In genomic region chr1:230572121-230573083, GRCh38 we compare ENCODE assay signal across 12 cellular contexts.
DNase-seq lines count a peak whose midpoint lies in the region; ATAC-seq, FAIRE-seq and TF ChIP-seq lines count a peak whose summit lies in the region.
"Had no signal": no experiment of that assay in that cellular context is flagged by ENCODE, and none has a peak within 500 bp of the region (broad histone marks: within the 10 kb centered on the region; RNA-seq: fewer than 3 reads in every experiment).

No MANE protein-coding gene starts in this region.

- no peak for FAIRE-seq in small intestine (lab: Jason Lieb, UNC)

- peaks cover 38% of the 10 kb centered on the region for H3K4me1 ChIP-seq in body of pancreas
- H3K4me1 ChIP-seq in small intestine (ENCODE audit: control insufficient read depth in 2 of 2, insufficient read depth in 1 of 2, low read depth in 1 of 2, low read length in 1 of 2), result peaks cover 4 to 8% of the 10 kb centered on the region in 2 donors

- H3K9me3 ChIP-seq in body of pancreas (no peaks in the 10 kb centered on the region), small intestine (ENCODE audit: control insufficient read depth, low read depth) (no peaks in the 10 kb centered on the region)

- no peak for TF ChIP-seq POLR2A in body of pancreas (IDR thresholded peaks at IDR 0.05)

- DNase-seq in HL-60 (ENCODE audit: low read depth in 1 of 2, low spot score in 1 of 2) (peak; percentile 60 to 81), body of pancreas (peak; percentile 15 to 32 (median 20)), left colon (peak; percentile 71 to 80), small intestine (peak; percentile 75), iPS-NIHi7 (ENCODE audit: extremely low spot score) (no peak), KG1 (lab: John Stamatoyannopoulos, UW) (no peak), NCI-H226 (no peak), NCI-H2171 treated with DMSO at 0.1 percent for 48 hours (lab: John Stamatoyannopoulos, UW) (no peak)
- DNase-seq: activated CD4-positive, alpha-beta T cell treated with anti-CD3 and anti-CD28 coated beads, Interleukin-2, amount 50 U/mL, for 1 hour; DMS79 treated with DMSO at 0.1 percent for 48 hours; NCI-H510A treated with DMSO at 0.1 percent for 48 hours; stimulated activated CD4-positive, alpha-beta T cell treated with anti-CD3 and anti-CD28 coated beads, Interleukin-4, amount 100 ng/mL, for 24 hours had no signal

- H3K36me3 ChIP-seq in body of pancreas (replicated peaks in 1 of 2; ENCODE audit: insufficient read depth in 1 of 2, low read depth in 2 of 2) (no peaks in the 10 kb centered on the region), small intestine (ENCODE audit: control insufficient read depth in 2 of 2, insufficient read depth in 2 of 2, low read length in 2 of 2) (no peaks in the 10 kb centered on the region)

- H3K27ac ChIP-seq in HL-60 (replicated peaks) (peak overlapping the region; percentile 49), body of pancreas (peak overlapping the region; percentile 29 to 85 (median 62)), small intestine (ENCODE audit: low read depth in 1 of 2, low read length in 1 of 2) (peak overlapping the region; percentile 24 to 86)

- peak; percentile 84 for ATAC-seq in body of pancreas
- peak; percentile 78 for ATAC-seq in left colon

- no peak overlapping the region for H3K4me3 ChIP-seq in HL-60 (replicated peaks; ENCODE audit: insufficient read depth, low read length)
- H3K4me3 ChIP-seq in body of pancreas, result no peak overlapping the region
- H3K4me3 ChIP-seq in small intestine (ENCODE audit: low read depth in 1 of 2, low read length in 2 of 2), result no peak overlapping the region

- TF ChIP-seq CTCF in HL-60 (IDR thresholded peaks at IDR 0.05; ENCODE audit: insufficient read depth, low read length) (no peak), body of pancreas (IDR thresholded peaks at IDR 0.05) (no peak)

- no peaks in the 10 kb centered on the region for H3K27me3 ChIP-seq in HL-60 (ENCODE audit: insufficient read depth, poor library complexity, severe bottlenecking)
- H3K27me3 ChIP-seq in body of pancreas, result no peaks in the 10 kb centered on the region
- H3K27me3 ChIP-seq in small intestine (ENCODE audit: control insufficient read depth in 2 of 2, insufficient read depth in 2 of 2, low read length in 2 of 2), result no peaks in the 10 kb centered on the region

- 17 to 19% methylated on average over 7 of the region's 7 CpGs for WGBS in body of pancreas, 2 donors
- 10 to 24% (median 20%) methylated on average over 7 of the region's 7 CpGs for WGBS in small intestine, 3 donors

- intact Hi-C loops in body of pancreas (cut with DNase I), result no loop called here
- intact Hi-C loops in left colon (cut with DNase I, micrococcal nuclease), result no loop called here

Comparison
In these comparisons a context has a peak if more than half of its experiments do, and no peak if none do; other contexts are left out.
1. DNase-seq: peak in HL-60 (2 of 2), body of pancreas (4 of 4), left colon (2 of 2) and small intestine (single experiment); none in iPS-NIHi7 (single experiment), KG1 (single experiment), NCI-H226 (single experiment) and NCI-H2171 treated with DMSO at 0.1 percent for 48 hours (single experiment).
2. Peak in every context shown above with its lines, with median percentiles within 50 percentile points of each other: H3K27ac ChIP-seq.